10 cellular contexts compared by ENCODE assay signal in genomic region chr4:76211769-76212168, GRCh38. TPM values are rescaled to one million over a fixed set of nuclear protein-coding genes. Genes with fewer than 3 reads are reported as not detected.
DNase-seq lines count a peak whose midpoint lies in the region; ATAC-seq and TF ChIP-seq lines count a peak whose summit lies in the region.
"Had no signal": no experiment of that assay in that cellular context is flagged by ENCODE, and none has a peak within 500 bp of the region (broad histone marks: within the 10 kb centered on the region; RNA-seq: fewer than 3 reads in every experiment).

No MANE protein-coding gene starts in this region.

- no peak overlapping the region for H4K91ac ChIP-seq in neuronal stem cell (ENCODE audit: low read depth, low read length, poor library complexity)

- H2BK5ac ChIP-seq in neuronal stem cell (ENCODE audit: low read length) = no peak overlapping the region

- POLR2A ChIA-PET in CD4-positive, alpha-beta T cell (lab: Charles Lee) = interaction anchor here (1.3 to 2.6 kb wide), 3 partner anchors 15 to 221 kb away, joined by 3 to 18 read pairs (median 9); partner anchors contain the start of genes NUP54 and SDAD1

- H2AFZ ChIP-seq in hepatocyte (no peak overlapping the region), neuronal stem cell (ENCODE audit: low read length) (no peak overlapping the region)

- H3K9ac ChIP-seq in adipocyte (ENCODE audit: low read length) = peak overlapping the region; percentile 96
- no peak overlapping the region for H3K9ac ChIP-seq in neuronal stem cell (ENCODE audit: low read depth, low read length, poor library complexity)

- no peak overlapping the region for H4K8ac ChIP-seq in neuronal stem cell (ENCODE audit: low read depth, low read length)

- H3K23ac ChIP-seq in neuronal stem cell (ENCODE audit: low read depth, low read length, poor library complexity) = no peak overlapping the region

- H3K4me1 Mint-ChIP-seq in CD4-positive, alpha-beta T cell (ENCODE audit: low read depth) = peaks cover 72% of the 10 kb centered on the region

- H3K4me3 Mint-ChIP-seq in CD4-positive, alpha-beta T cell = peak overlapping the region; percentile 61

- no peaks in the 10 kb centered on the region for H3K9me3 ChIP-seq in CD4-positive, alpha-beta T cell (ENCODE audit: control insufficient read depth, low read length)
- H3K9me3 ChIP-seq in adipocyte (ENCODE audit: control insufficient read depth, low read length) (no peaks in the 10 kb centered on the region), hepatocyte (ENCODE audit: low read depth) (no peaks in the 10 kb centered on the region), neuronal stem cell (replicated peaks in 1 of 2; ENCODE audit: control insufficient read depth in 2 of 2, insufficient read depth in 1 of 2, low read depth in 1 of 2, low read length in 2 of 2) (no peaks in the 10 kb centered on the region)

- no peak overlapping the region for H3K18ac ChIP-seq in neuronal stem cell (ENCODE audit: low read length)

- ATAC-seq in CD4-positive, alpha-beta T cell (ENCODE audit: poor library complexity) = no peak
- ATAC-seq in HG03442 (IDR thresholded peaks at IDR 0.05; ENCODE audit: unreplicated experiment) = no peak
- ATAC-seq: activated T-helper 17 cell treated with anti-CD3 and anti-CD28 coated beads, Interleukin-2, amount 50 U/mL, for 72 hours had no signal

- peak overlapping the region; percentile 96 for H3K4me3 ChIP-seq in adipocyte (ENCODE audit: low read length)
- peak overlapping the region; percentile 74 for H3K4me3 ChIP-seq in hepatocyte
- H3K4me3 ChIP-seq in retinal pigment epithelial cell (ENCODE audit: low read length) = peak overlapping the region; percentile 75
- peak overlapping the region in 1 of 2 donors; percentile 61 for H3K4me3 ChIP-seq in neuronal stem cell (ENCODE audit: low read length in 2 of 2)

- H3K79me1 ChIP-seq in neuronal stem cell (ENCODE audit: low read depth, low read length) = peaks cover 2% of the 10 kb centered on the region

- H3K36me3 ChIP-seq in adipocyte (ENCODE audit: control insufficient read depth, insufficient read depth, low read length, severe bottlenecking) (no peaks in the 10 kb centered on the region), hepatocyte (replicated peaks; ENCODE audit: insufficient read depth, low read depth) (no peaks in the 10 kb centered on the region), neuronal stem cell (replicated peaks in 1 of 2; ENCODE audit: control insufficient read depth in 2 of 2, insufficient read depth in 2 of 2, low read length in 2 of 2) (peaks cover 2 to 13% of the 10 kb centered on the region in 2 donors)

- H3K4ac ChIP-seq in neuronal stem cell (ENCODE audit: low read length) = no peak overlapping the region

- no peaks in the 10 kb centered on the region for H3K9me3 Mint-ChIP-seq in CD4-positive, alpha-beta T cell
- H3K9me3 Mint-ChIP-seq: activated T-helper 17 cell treated with anti-CD3 and anti-CD28 coated beads, Interleukin-2, amount 50 U/mL, for 72 hours had no signal

- peak overlapping the region; percentile 85 for H3K4me2 ChIP-seq in hepatocyte
- H3K4me2 ChIP-seq in neuronal stem cell (ENCODE audit: insufficient read depth, low read length, poor library complexity, severe bottlenecking) = no peak overlapping the region

- intact Hi-C loops in CD4-positive, alpha-beta T cell (cut with DNase I, micrococcal nuclease) = loop anchor here (2.0 to 10.0 kb wide), 8 partner anchors 13 to 946 kb away; partner anchors contain the start of genes CCNG2 (in 1 of the 2), CCNI (in 1 of the 2), CDKL2 (in 1 of the 2) and NUP54 (in 1 of the 2)

- H2BK120ac ChIP-seq in neuronal stem cell (ENCODE audit: low read depth, low read length) = no peak overlapping the region

- peaks cover 19% of the 10 kb centered on the region for H4K20me1 ChIP-seq in hepatocyte (ENCODE audit: insufficient read depth, poor library complexity, severe bottlenecking)

- peak overlapping the region; percentile 95 for H3K27ac Mint-ChIP-seq in CD4-positive, alpha-beta T cell
- H3K27ac Mint-ChIP-seq: activated T-helper 17 cell treated with anti-CD3 and anti-CD28 coated beads, Interleukin-2, amount 50 U/mL, for 72 hours had no signal

- H2AK5ac ChIP-seq in neuronal stem cell (ENCODE audit: low read depth, low read length) = no peak overlapping the region

- no peak for TF ChIP-seq CTCF in CD4-positive, alpha-beta T cell (IDR thresholded peaks at IDR 0.05)
- TF ChIP-seq CTCF in hepatocyte (IDR thresholded peaks at IDR 0.05; ENCODE audit: poor library complexity) (no peak), retinal pigment epithelial cell (conservative IDR thresholded peaks at IDR 0.05; ENCODE audit: low read depth, low read length) (no peak)

- peaks cover 69% of the 10 kb centered on the region for H3K79me2 ChIP-seq in hepatocyte

- H2BK15ac ChIP-seq in neuronal stem cell (ENCODE audit: low read length) = no peak overlapping the region

- no peaks in the 10 kb centered on the region for H3K27me3 Mint-ChIP-seq in CD4-positive, alpha-beta T cell
- H3K27me3 Mint-ChIP-seq: activated T-helper 17 cell treated with anti-CD3 and anti-CD28 coated beads, Interleukin-2, amount 50 U/mL, for 72 hours had no signal

- peaks cover 8% of the 10 kb centered on the region for H3K36me3 Mint-ChIP-seq in CD4-positive, alpha-beta T cell (ENCODE audit: low read depth)

- H3K27me3 ChIP-seq in CD4-positive, alpha-beta T cell (ENCODE audit: control insufficient read depth, insufficient read depth, low read length) = no peaks in the 10 kb centered on the region
- H3K27me3 ChIP-seq in adipocyte (replicated peaks; ENCODE audit: control insufficient read depth, insufficient read depth, low read length) = no peaks in the 10 kb centered on the region
- no peaks in the 10 kb centered on the region for H3K27me3 ChIP-seq in hepatocyte
- no peaks in the 10 kb centered on the region for H3K27me3 ChIP-seq in neuronal stem cell (ENCODE audit: control insufficient read depth in 3 of 3, insufficient read depth in 3 of 3, low read depth in 1 of 3, low read length in 3 of 3)

- no peak overlapping the region for H3K14ac ChIP-seq in neuronal stem cell (ENCODE audit: low read length)

- WGBS in hepatocyte (ENCODE audit: low lambda C conversion rate, missing lambda C conversion rate) = 45% methylated on average over 2 of the region's 2 CpGs
- WGBS in neuronal stem cell (ENCODE audit: extremely low coverage in 2 of 2, insufficient read length in 2 of 2, insufficient replicate concordance in 1 of 2), 2 donors = no CpG with 5 or more reads among the region's 2 CpGs

- CTCF ChIA-PET in CD4-positive, alpha-beta T cell (lab: Charles Lee) = interaction anchor here (1.7 kb wide), 1 partner anchor 32 kb away, joined by 5 read pairs; no protein-coding TSS in a partner anchor

- H2BK12ac ChIP-seq in neuronal stem cell (ENCODE audit: low read length) = no peak overlapping the region

- H3K9me2 ChIP-seq in hepatocyte (replicated peaks; ENCODE audit: insufficient read depth) = no peaks in the 10 kb centered on the region

- no peak overlapping the region for H3K27ac ChIP-seq in CD4-positive, alpha-beta T cell (ENCODE audit: low read depth, low read length)
- peak overlapping the region; percentile 99 for H3K27ac ChIP-seq in hepatocyte
- no peak overlapping the region for H3K27ac ChIP-seq in neuronal stem cell (replicated peaks; ENCODE audit: low read length)

- peaks cover 66% of the 10 kb centered on the region for H3K4me1 ChIP-seq in adipocyte (ENCODE audit: control insufficient read depth, insufficient read depth, low read length)
- H3K4me1 ChIP-seq in hepatocyte (ENCODE audit: insufficient read depth) = peaks cover 60% of the 10 kb centered on the region
- H3K4me1 ChIP-seq in neuronal stem cell (ENCODE audit: control insufficient read depth in 2 of 2, insufficient read depth in 1 of 2, low read depth in 1 of 2, low read length in 2 of 2) = peaks cover 10 to 14% of the 10 kb centered on the region in 2 donors

- no peak for DNase-seq in CD4-positive, alpha-beta T cell
- DNase-seq in adipocyte (ENCODE audit: low read depth) = no peak
- no peak for DNase-seq in hepatocyte (ENCODE audit: low spot score)
- DNase-seq in retinal pigment epithelial cell (ENCODE audit: low read depth) = no peak
- DNase-seq in neuronal stem cell (ENCODE audit: low spot score) = no peak
- DNase-seq in SHP77 (lab: John Stamatoyannopoulos, UW) = no peak
- DNase-seq in T-helper 9 cell = no peak
- DNase-seq: H7 had no signal

RNA-seq across cellular contexts. Expression of gene SCARB2, which starts 1.9 kb away (rescaled TPM):
- total RNA-seq in CD4-positive, alpha-beta T cell = 10 to 100 TPM; 34.4 to 36.0 TPM
- total RNA-seq in hepatocyte = 244 and 246 TPM in 2 replicates
- polyA plus RNA-seq in hepatocyte = 85.8 and 131 TPM in 2 replicates
- polyA plus RNA-seq in neuronal stem cell (2013, experiment 1 of 2) = 54.0 TPM
- polyA plus RNA-seq in neuronal stem cell (2013, experiment 2 of 2) = 54.0 TPM

RNA-seq across cellular contexts. Expression of gene FAM47E, which starts 39.8 kb away (rescaled TPM):
- total RNA-seq in CD4-positive, alpha-beta T cell = under 1 TPM; 0.34 to 0.74 TPM
- 5.9 and 9.3 TPM in 2 replicates for total RNA-seq in hepatocyte
- polyA plus RNA-seq in hepatocyte = 8.9 and 11.1 TPM in 2 replicates
- 7.5 TPM for polyA plus RNA-seq in neuronal stem cell (2013, experiment 1 of 2)
- 5.0 TPM for polyA plus RNA-seq in neuronal stem cell (2013, experiment 2 of 2)
- total RNA-seq: activated T-helper 17 cell treated with anti-CD3 and anti-CD28 coated beads, Interleukin-2, amount 50 U/mL, for 72 hours had no signal
